18 cellular contexts compared by ENCODE assay signal in the genomic region with DNA sequence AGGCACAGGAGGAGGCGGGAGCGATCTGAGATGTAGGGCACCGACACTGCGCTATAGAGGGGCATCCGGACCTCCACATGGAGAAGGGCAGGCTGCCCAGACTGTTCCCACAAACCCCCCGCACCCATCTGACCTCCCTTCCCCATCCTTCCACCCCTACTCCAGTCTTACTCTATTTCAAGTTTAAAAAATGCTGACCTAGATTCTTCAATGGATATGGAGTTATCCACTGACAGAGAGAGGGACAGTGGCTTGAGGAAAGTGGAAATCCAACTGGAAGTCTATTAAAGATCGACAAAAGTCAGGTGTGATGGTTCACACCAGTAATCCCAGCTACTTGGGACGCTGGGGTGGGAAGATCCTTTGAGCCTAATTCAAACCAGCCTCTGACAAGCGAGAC.
"Had no signal": no experiment of that assay in that cellular context is flagged by ENCODE, and none has a peak within 500 bp of the region (broad histone marks: within the 10 kb centered on the region; RNA-seq: fewer than 3 reads in every experiment).

No MANE protein-coding gene starts in this region.

- H3K4me3 Mint-ChIP-seq: activated naive CD8-positive, alpha-beta T cell treated with anti-CD3 and anti-CD28 coated beads for 36 hours; activated T-cell treated with anti-CD3 and anti-CD28 coated beads, Interleukin-2, amount 50 U/mL, for 4 hours; central memory CD8-positive, alpha-beta T cell; effector memory CD8-positive, alpha-beta T cell; nephron progenitor cell; T-cell had no signal

- H3K27me3 ChIP-seq: breast epithelium, colonic mucosa, thyroid gland had no signal

- H3K36me3 ChIP-seq: breast epithelium, colonic mucosa, esophagus squamous epithelium, gastrocnemius medialis, thyroid gland, WERI-Rb-1 had no signal

- H3K36me3 Mint-ChIP-seq: activated naive CD8-positive, alpha-beta T cell treated with anti-CD3 and anti-CD28 coated beads for 36 hours; T-cell had no signal

- H3K9me3 ChIP-seq: breast epithelium, colonic mucosa, esophagus squamous epithelium, gastrocnemius medialis, thyroid gland had no signal

- H3K9me3 Mint-ChIP-seq: activated naive CD8-positive, alpha-beta T cell treated with anti-CD3 and anti-CD28 coated beads for 36 hours; activated T-cell treated with anti-CD3 and anti-CD28 coated beads, Interleukin-2, amount 50 U/mL, for 4 hours; central memory CD8-positive, alpha-beta T cell; effector memory CD8-positive, alpha-beta T cell; T-cell had no signal

- H3K4me3 ChIP-seq: breast epithelium, colonic mucosa, dorsolateral prefrontal cortex, esophagus squamous epithelium, gastrocnemius medialis, thyroid gland had no signal

- H3K4me1 ChIP-seq: breast epithelium, colonic mucosa, gastrocnemius medialis had no signal

- DNase-seq: activated CD4-positive, alpha-beta T cell treated with anti-CD3 and anti-CD28 coated beads for 1 hour; dorsolateral prefrontal cortex; effector memory CD8-positive, alpha-beta T cell; esophagus squamous epithelium; gastrocnemius medialis; head of caudate nucleus; mammary epithelial cell; midbrain; substantia nigra had no signal

- H3K4me1 Mint-ChIP-seq: central memory CD8-positive, alpha-beta T cell had no signal

- H3K27ac Mint-ChIP-seq: activated naive CD8-positive, alpha-beta T cell treated with anti-CD3 and anti-CD28 coated beads for 36 hours; effector memory CD8-positive, alpha-beta T cell; nephron progenitor cell; T-cell had no signal

- H3K27me3 Mint-ChIP-seq: activated naive CD8-positive, alpha-beta T cell treated with anti-CD3 and anti-CD28 coated beads for 36 hours; central memory CD8-positive, alpha-beta T cell; T-cell had no signal

- ATAC-seq: gastrocnemius medialis had no signal

- H3K27ac ChIP-seq: breast epithelium, colonic mucosa, dorsolateral prefrontal cortex, gastrocnemius medialis, thyroid gland, WERI-Rb-1 had no signal
